1 cellular context compared by ENCODE assay signal in genomic region chr10:87844837-87845623, GRCh38.
A peak's percentile ranks its signal among the peaks of the same experiment; 100 is the strongest.
TF ChIP-seq lines count a peak whose summit lies in the region.

No MANE protein-coding gene starts in this region.

TF ChIP-seq in GM12878, 131 proteins besides CTCF, POLR2A, EP300 and RAD21:
- no peak for TF ChIP-seq MTA3 (IDR thresholded peaks at IDR 0.05; ENCODE audit: borderline replicate concordance, low read length)
- TF ChIP-seq JUNB (IDR thresholded peaks at IDR 0.05): peak; percentile 73
